8 cellular contexts compared by ENCODE assay signal in the genomic region with DNA sequence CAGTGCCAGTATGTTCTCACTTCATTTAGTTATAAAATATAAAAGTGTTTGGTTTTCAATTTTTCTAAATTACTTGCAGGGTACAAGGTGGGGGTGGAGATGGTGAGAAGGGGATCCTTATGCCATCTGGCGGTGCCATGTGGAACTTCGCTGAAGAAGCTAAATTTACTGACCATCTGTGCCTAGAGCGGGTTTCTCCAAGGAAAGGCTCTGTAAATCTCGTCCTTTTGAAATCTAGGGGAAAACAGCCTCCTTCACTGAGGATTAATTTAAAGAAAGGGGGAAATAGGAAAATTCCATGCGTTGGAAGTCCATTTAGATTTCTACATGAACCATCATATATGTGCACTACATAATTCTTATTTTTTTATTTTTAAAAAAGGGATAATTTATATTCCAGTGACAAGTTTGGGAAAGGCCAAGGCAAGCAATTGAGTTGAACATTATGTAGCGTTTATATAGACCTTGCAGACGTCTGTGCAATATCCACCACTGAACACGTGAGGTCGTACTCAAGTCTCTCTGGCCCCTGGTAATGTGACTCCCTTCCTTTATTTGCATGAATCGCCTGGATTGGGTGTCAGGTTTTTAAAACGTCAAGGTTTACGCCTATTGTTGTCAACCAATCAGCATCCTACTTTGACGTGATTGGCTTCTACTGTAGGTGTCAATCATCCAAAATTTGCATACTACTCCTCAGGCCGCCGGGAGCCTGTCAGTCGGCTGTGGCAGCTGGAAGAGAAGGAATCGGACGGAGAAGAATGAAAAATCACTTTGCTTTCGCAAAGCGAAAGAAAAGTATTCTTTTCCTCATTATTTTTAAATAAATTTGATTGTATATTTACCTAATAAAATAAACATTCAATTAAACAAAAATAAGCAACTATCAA.
DNase-seq lines count a peak whose midpoint lies in the region; TF ChIP-seq lines count a peak whose summit lies in the region.

No MANE protein-coding gene starts in this region.

- intact Hi-C loops in ascending aorta (cut with DNase I) = loop anchor here (1.0 to 10.0 kb wide), 14 partner anchors 97 to 1302 kb away; a partner anchor contains a TSS

- H3K4me1 Mint-ChIP-seq in activated CD4-positive, alpha-beta T cell treated with anti-CD3 and anti-CD28 coated beads, Interleukin-2, amount 10 ng/mL, durations not matched to agents 7 days and 5 days = peaks cover 37% of the 10 kb centered on the region

- DNase-seq in activated CD4-positive, alpha-beta T cell treated with anti-CD3 and anti-CD28 coated beads, Interleukin-2, amount 10 ng/mL, durations not matched to agents 7 days and 5 days = peak; percentile 45
- no peak for DNase-seq in activated CD4-positive, alpha-beta T cell treated with anti-CD3 and anti-CD28 coated beads for 4 hours
- peak; percentile 98 for DNase-seq in NCI-H69 (lab: John Stamatoyannopoulos, UW)
- DNase-seq in ascending aorta (ENCODE audit: low spot score in 2 of 2) = peak; percentile 31 to 92
- DNase-seq in iPS-NIHi7 (ENCODE audit: extremely low spot score) = peak; percentile 83
- DNase-seq in stimulated activated CD8-positive, alpha-beta memory T cell treated with anti-CD3 and anti-CD28 coated beads, Interleukin-4, amount 100 ng/mL, for 48 hours = peak; percentile 64
- DNase-seq in activated effector memory CD4-positive, alpha-beta T cell treated with Interleukin-2 at 50 U/mL for 16 hours = no peak

- H3K36me3 ChIP-seq in HUES48 (ENCODE audit: control insufficient read depth, insufficient read depth, low read length) (no peaks in the 10 kb centered on the region), ascending aorta (no peaks in the 10 kb centered on the region)

- H3K9me3 ChIP-seq in HUES48 (ENCODE audit: control insufficient read depth, insufficient read depth, low read length) (no peaks in the 10 kb centered on the region), ascending aorta (no peaks in the 10 kb centered on the region)

- H3K27me3 Mint-ChIP-seq in activated CD4-positive, alpha-beta T cell treated with anti-CD3 and anti-CD28 coated beads, Interleukin-2, amount 10 ng/mL, durations not matched to agents 7 days and 5 days = peaks cover 45% of the 10 kb centered on the region

- no peak overlapping the region for H3K9ac ChIP-seq in HUES48 (ENCODE audit: low read depth, low read length)

- CTCF ChIA-PET in activated CD4-positive, alpha-beta T cell treated with anti-CD3 and anti-CD28 coated beads, Interleukin-2, amount 10 ng/mL, durations not matched to agents 7 days and 5 days (lab: Charles Lee) = interaction anchor here (0.9 to 1.8 kb wide), 5 partner anchors 8 to 1306 kb away, joined by 3 to 5 read pairs (median 3); no protein-coding TSS in a partner anchor

- no peak overlapping the region for H3K4me3 Mint-ChIP-seq in activated CD4-positive, alpha-beta T cell treated with anti-CD3 and anti-CD28 coated beads, Interleukin-2, amount 10 ng/mL, durations not matched to agents 7 days and 5 days

- TF ChIP-seq CTCF in ascending aorta (IDR thresholded peaks at IDR 0.05) = peak; percentile 44 to 85 (median 80)

- POLR2A ChIA-PET in activated CD4-positive, alpha-beta T cell treated with anti-CD3 and anti-CD28 coated beads, Interleukin-2, amount 10 ng/mL, durations not matched to agents 7 days and 5 days (lab: Charles Lee) = no interaction called here

- peak overlapping the region; percentile 83 for H3K4me3 ChIP-seq in HUES48 (ENCODE audit: low read depth, low read length)
- peak overlapping the region; percentile 7 to 73 for H3K4me3 ChIP-seq in ascending aorta

- H3K27ac ChIP-seq in HUES48 (ENCODE audit: low read depth, low read length) = peak overlapping the region; percentile 73
- peak overlapping the region; percentile 61 to 82 for H3K27ac ChIP-seq in ascending aorta

- H3K4me1 ChIP-seq in HUES48 (ENCODE audit: control insufficient read depth, insufficient read depth, low read length) (peaks cover 42% of the 10 kb centered on the region), ascending aorta (peaks cover 16 to 25% of the 10 kb centered on the region in 2 donors)

- peak overlapping the region; percentile 54 for H3K27ac Mint-ChIP-seq in activated CD4-positive, alpha-beta T cell treated with anti-CD3 and anti-CD28 coated beads, Interleukin-2, amount 10 ng/mL, durations not matched to agents 7 days and 5 days

- peaks cover 14% of the 10 kb centered on the region for H3K9me3 Mint-ChIP-seq in activated CD4-positive, alpha-beta T cell treated with anti-CD3 and anti-CD28 coated beads, Interleukin-2, amount 10 ng/mL, durations not matched to agents 7 days and 5 days

- H3K27me3 ChIP-seq in HUES48 (ENCODE audit: control insufficient read depth, insufficient read depth, low read length) (peaks cover 65% of the 10 kb centered on the region), ascending aorta (peaks cover 7% of the 10 kb centered on the region)

- peaks cover 14% of the 10 kb centered on the region for H3K36me3 Mint-ChIP-seq in activated CD4-positive, alpha-beta T cell treated with anti-CD3 and anti-CD28 coated beads, Interleukin-2, amount 10 ng/mL, durations not matched to agents 7 days and 5 days (ENCODE audit: low read depth)

Comparison
In these comparisons a context has a peak if more than half of its experiments do, and no peak if none do; other contexts are left out.
1. DNase-seq: peak in activated CD4-positive, alpha-beta T cell treated with anti-CD3 and anti-CD28 coated beads, Interleukin-2, amount 10 ng/mL, durations not matched to agents 7 days and 5 days (single experiment), NCI-H69 (single experiment), ascending aorta (2 of 2), iPS-NIHi7 (single experiment) and stimulated activated CD8-positive, alpha-beta memory T cell treated with anti-CD3 and anti-CD28 coated beads, Interleukin-4, amount 100 ng/mL, for 48 hours (single experiment); none in activated CD4-positive, alpha-beta T cell treated with anti-CD3 and anti-CD28 coated beads for 4 hours (0 of 2) and activated effector memory CD4-positive, alpha-beta T cell treated with Interleukin-2 at 50 U/mL for 16 hours (single experiment).